Comparison of ENCODE assay signal across 1 cellular context in the genomic region with DNA sequence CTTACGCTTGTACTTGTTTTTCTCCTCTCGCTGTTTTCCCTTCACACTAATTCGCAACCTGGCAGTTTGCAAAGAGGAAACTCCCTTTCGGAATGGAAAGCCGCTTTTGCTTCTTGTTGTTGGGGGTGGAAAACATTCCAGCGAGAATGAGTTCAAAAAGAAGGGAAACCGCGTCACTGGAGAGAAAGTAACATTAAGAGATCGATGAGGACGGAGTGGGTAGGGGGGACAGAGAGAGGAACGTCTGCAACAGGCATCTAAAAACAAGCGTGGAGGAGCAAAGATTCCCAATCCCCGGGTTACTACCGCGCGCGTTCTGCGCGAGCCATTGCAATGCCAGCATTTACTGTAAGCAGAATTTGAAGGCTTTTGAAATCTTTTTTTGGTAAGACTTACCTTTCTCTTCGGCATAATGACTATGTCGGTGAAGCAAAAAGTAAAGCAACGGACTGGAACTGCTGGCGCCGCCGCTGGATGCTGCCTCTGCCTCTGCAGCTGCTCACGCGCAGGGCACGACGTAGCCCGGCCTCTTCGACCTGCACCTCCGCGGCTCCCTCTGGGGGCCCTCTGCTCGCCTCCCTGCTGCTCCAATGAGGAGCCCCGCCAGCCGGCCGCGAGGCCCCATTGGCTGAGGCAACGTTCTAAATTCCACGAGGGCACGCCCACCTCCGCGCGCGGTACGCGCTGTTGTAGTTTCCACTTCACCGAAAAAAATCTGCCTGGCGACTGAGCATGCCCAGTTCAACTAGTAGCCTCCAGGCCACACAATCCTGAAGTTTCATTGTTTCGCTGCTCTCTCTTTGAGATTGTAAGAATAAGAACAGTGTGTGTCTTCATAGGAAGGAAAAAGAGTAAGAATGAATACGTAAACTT.
TF ChIP-seq lines count a peak whose summit lies in the region.

A gene (minus strand): TSS at position 533 of the 873 bp plus-strand sequence.

TF ChIP-seq in HCT116, 20 proteins besides CTCF, POLR2A, EP300 and RAD21 (continued from another document):
- TF ChIP-seq, protein P1, sequence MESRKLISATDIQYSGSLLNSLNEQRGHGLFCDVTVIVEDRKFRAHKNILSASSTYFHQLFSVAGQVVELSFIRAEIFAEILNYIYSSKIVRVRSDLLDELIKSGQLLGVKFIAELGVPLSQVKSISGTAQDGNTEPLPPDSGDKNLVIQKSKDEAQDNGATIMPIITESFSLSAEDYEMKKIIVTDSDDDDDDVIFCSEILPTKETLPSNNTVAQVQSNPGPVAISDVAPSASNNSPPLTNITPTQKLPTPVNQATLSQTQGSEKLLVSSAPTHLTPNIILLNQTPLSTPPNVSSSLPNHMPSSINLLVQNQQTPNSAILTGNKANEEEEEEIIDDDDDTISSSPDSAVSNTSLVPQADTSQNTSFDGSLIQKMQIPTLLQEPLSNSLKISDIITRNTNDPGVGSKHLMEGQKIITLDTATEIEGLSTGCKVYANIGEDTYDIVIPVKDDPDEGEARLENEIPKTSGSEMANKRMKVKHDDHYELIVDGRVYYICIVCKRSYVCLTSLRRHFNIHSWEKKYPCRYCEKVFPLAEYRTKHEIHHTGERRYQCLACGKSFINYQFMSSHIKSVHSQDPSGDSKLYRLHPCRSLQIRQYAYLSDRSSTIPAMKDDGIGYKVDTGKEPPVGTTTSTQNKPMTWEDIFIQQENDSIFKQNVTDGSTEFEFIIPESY (IDR thresholded peaks at IDR 0.05; ENCODE audit: extremely low read depth, insufficient replicate concordance, low read length), result no peak
- TF ChIP-seq YY1 (IDR thresholded peaks at IDR 0.05; ENCODE audit: extremely low read depth, insufficient replicate concordance, low read depth, low read length), result no peak
- no peak for TF ChIP-seq FOSL1 (IDR thresholded peaks at IDR 0.05; ENCODE audit: low read depth)
- TF ChIP-seq, protein P2, sequence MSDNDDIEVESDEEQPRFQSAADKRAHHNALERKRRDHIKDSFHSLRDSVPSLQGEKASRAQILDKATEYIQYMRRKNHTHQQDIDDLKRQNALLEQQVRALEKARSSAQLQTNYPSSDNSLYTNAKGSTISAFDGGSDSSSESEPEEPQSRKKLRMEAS (IDR thresholded peaks at IDR 0.05), result peak; percentile 94
- TF ChIP-seq, protein P3, sequence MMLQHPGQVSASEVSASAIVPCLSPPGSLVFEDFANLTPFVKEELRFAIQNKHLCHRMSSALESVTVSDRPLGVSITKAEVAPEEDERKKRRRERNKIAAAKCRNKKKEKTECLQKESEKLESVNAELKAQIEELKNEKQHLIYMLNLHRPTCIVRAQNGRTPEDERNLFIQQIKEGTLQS (IDR thresholded peaks at IDR 0.05), result no peak
- TF ChIP-seq CBX3 (IDR thresholded peaks at IDR 0.05; ENCODE audit: low read depth), result peak; percentile 80
- TF ChIP-seq SP1 (IDR thresholded peaks at IDR 0.05; ENCODE audit: low read depth), result peak; percentile 81
- no peak for TF ChIP-seq SRF (IDR thresholded peaks at IDR 0.05; ENCODE audit: low read depth)
- TF ChIP-seq CEBPB (IDR thresholded peaks at IDR 0.05; ENCODE audit: low read depth), result no peak
- TF ChIP-seq TCF7L2 (IDR thresholded peaks at IDR 0.05; ENCODE audit: borderline replicate concordance, extremely low read depth, insufficient read depth, insufficient read length), result no peak
- no peak for TF ChIP-seq ZNF274 (IDR thresholded peaks at IDR 0.05; ENCODE audit: low read depth, low read length)
- peak; percentile 56; the same call in 1 of the 2 replicates for TF ChIP-seq SIN3A (IDR thresholded peaks at IDR 0.05; ENCODE audit: low read depth)
- TF ChIP-seq POLR2AphosphoS5 (IDR thresholded peaks at IDR 0.05; ENCODE audit: low read depth, low read length), result peak; percentile 78
- TF ChIP-seq, protein P4, sequence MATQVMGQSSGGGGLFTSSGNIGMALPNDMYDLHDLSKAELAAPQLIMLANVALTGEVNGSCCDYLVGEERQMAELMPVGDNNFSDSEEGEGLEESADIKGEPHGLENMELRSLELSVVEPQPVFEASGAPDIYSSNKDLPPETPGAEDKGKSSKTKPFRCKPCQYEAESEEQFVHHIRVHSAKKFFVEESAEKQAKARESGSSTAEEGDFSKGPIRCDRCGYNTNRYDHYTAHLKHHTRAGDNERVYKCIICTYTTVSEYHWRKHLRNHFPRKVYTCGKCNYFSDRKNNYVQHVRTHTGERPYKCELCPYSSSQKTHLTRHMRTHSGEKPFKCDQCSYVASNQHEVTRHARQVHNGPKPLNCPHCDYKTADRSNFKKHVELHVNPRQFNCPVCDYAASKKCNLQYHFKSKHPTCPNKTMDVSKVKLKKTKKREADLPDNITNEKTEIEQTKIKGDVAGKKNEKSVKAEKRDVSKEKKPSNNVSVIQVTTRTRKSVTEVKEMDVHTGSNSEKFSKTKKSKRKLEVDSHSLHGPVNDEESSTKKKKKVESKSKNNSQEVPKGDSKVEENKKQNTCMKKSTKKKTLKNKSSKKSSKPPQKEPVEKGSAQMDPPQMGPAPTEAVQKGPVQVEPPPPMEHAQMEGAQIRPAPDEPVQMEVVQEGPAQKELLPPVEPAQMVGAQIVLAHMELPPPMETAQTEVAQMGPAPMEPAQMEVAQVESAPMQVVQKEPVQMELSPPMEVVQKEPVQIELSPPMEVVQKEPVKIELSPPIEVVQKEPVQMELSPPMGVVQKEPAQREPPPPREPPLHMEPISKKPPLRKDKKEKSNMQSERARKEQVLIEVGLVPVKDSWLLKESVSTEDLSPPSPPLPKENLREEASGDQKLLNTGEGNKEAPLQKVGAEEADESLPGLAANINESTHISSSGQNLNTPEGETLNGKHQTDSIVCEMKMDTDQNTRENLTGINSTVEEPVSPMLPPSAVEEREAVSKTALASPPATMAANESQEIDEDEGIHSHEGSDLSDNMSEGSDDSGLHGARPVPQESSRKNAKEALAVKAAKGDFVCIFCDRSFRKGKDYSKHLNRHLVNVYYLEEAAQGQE (IDR thresholded peaks at IDR 0.05; ENCODE audit: low read depth), result no peak
